Comparison of ENCODE assay signal across 2 cellular contexts in the genomic region with DNA sequence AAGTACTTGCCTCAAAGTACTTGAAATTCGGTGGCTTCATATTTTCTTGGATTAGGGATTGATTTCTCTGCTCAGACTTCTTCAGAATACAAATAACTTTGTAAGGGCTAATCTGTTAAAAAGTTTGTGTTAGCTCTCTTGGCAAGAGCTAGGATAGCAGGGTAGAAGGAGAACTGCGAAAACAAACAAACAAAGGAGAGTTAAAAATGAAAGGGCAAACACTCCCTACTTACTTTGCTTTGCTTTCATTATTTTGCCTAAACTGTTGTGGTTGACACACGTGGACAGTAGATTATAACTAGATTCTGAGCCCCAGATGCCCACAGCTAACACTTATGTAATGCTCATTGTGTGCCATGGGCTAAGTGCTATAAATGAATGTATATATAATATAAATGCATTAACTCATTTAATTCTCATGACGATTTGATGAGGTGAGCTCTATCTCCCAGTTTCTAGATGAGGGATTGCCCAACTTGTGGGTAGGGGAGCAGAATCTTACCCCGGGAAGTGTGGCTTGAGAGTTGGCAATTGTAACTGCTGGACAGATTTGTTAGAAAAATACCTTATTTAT.
TF ChIP-seq lines count a peak whose summit lies in the region.

No MANE protein-coding gene starts in this region.

TF ChIP-seq in GM23338, 12 proteins besides CTCF, POLR2A, EP300 and RAD21 (continued from another document):
- TF ChIP-seq, protein P1, sequence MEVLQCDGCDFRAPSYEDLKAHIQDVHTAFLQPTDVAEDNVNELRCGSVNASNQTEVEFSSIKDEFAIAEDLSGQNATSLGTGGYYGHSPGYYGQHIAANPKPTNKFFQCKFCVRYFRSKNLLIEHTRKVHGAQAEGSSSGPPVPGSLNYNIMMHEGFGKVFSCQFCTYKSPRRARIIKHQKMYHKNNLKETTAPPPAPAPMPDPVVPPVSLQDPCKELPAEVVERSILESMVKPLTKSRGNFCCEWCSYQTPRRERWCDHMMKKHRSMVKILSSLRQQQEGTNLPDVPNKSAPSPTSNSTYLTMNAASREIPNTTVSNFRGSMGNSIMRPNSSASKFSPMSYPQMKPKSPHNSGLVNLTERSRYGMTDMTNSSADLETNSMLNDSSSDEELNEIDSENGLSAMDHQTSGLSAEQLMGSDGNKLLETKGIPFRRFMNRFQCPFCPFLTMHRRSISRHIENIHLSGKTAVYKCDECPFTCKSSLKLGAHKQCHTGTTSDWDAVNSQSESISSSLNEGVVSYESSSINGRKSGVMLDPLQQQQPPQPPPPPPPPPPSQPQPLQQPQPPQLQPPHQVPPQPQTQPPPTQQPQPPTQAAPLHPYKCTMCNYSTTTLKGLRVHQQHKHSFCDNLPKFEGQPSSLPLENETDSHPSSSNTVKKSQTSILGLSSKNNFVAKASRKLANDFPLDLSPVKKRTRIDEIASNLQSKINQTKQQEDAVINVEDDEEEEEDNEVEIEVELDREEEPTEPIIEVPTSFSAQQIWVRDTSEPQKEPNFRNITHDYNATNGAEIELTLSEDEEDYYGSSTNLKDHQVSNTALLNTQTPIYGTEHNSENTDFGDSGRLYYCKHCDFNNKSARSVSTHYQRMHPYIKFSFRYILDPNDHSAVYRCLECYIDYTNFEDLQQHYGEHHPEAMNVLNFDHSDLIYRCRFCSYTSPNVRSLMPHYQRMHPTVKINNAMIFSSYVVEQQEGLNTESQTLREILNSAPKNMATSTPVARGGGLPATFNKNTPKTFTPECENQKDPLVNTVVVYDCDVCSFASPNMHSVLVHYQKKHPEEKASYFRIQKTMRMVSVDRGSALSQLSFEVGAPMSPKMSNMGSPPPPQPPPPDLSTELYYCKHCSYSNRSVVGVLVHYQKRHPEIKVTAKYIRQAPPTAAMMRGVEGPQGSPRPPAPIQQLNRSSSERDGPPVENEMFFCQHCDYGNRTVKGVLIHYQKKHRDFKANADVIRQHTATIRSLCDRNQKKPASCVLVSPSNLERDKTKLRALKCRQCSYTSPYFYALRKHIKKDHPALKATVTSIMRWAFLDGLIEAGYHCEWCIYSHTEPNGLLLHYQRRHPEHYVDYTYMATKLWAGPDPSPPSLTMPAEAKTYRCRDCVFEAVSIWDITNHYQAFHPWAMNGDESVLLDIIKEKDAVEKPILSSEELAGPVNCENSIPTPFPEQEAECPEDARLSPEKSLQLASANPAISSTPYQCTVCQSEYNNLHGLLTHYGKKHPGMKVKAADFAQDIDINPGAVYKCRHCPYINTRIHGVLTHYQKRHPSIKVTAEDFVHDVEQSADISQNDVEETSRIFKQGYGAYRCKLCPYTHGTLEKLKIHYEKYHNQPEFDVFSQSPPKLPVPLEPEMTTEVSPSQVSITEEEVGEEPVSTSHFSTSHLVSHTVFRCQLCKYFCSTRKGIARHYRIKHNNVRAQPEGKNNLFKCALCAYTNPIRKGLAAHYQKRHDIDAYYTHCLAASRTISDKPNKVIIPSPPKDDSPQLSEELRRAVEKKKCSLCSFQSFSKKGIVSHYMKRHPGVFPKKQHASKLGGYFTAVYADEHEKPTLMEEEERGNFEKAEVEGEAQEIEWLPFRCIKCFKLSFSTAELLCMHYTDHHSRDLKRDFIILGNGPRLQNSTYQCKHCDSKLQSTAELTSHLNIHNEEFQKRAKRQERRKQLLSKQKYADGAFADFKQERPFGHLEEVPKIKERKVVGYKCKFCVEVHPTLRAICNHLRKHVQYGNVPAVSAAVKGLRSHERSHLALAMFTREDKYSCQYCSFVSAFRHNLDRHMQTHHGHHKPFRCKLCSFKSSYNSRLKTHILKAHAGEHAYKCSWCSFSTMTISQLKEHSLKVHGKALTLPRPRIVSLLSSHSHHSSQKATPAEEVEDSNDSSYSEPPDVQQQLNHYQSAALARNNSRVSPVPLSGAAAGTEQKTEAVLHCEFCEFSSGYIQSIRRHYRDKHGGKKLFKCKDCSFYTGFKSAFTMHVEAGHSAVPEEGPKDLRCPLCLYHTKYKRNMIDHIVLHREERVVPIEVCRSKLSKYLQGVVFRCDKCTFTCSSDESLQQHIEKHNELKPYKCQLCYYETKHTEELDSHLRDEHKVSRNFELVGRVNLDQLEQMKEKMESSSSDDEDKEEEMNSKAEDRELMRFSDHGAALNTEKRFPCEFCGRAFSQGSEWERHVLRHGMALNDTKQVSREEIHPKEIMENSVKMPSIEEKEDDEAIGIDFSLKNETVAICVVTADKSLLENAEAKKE (CRISPR knock-in tag; IDR thresholded peaks at IDR 0.05) = no peak
- TF ChIP-seq, protein P2, sequence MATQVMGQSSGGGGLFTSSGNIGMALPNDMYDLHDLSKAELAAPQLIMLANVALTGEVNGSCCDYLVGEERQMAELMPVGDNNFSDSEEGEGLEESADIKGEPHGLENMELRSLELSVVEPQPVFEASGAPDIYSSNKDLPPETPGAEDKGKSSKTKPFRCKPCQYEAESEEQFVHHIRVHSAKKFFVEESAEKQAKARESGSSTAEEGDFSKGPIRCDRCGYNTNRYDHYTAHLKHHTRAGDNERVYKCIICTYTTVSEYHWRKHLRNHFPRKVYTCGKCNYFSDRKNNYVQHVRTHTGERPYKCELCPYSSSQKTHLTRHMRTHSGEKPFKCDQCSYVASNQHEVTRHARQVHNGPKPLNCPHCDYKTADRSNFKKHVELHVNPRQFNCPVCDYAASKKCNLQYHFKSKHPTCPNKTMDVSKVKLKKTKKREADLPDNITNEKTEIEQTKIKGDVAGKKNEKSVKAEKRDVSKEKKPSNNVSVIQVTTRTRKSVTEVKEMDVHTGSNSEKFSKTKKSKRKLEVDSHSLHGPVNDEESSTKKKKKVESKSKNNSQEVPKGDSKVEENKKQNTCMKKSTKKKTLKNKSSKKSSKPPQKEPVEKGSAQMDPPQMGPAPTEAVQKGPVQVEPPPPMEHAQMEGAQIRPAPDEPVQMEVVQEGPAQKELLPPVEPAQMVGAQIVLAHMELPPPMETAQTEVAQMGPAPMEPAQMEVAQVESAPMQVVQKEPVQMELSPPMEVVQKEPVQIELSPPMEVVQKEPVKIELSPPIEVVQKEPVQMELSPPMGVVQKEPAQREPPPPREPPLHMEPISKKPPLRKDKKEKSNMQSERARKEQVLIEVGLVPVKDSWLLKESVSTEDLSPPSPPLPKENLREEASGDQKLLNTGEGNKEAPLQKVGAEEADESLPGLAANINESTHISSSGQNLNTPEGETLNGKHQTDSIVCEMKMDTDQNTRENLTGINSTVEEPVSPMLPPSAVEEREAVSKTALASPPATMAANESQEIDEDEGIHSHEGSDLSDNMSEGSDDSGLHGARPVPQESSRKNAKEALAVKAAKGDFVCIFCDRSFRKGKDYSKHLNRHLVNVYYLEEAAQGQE (IDR thresholded peaks at IDR 0.05; ENCODE audit: unreplicated experiment) = no peak
- TF ChIP-seq ZNF114 (CRISPR knock-in tag; IDR thresholded peaks at IDR 0.05) (no peak), STAT1 (IDR thresholded peaks at IDR 0.05; ENCODE audit: unreplicated experiment) (no peak), EZH2 (IDR thresholded peaks at IDR 0.05; ENCODE audit: low read depth, unreplicated experiment) (no peak), EZH2phosphoT487 (IDR thresholded peaks at IDR 0.05; ENCODE audit: unreplicated experiment) (no peak), CREB1 (CRISPR knock-in tag; IDR thresholded peaks at IDR 0.05; ENCODE audit: low read depth) (no peak), POLR2AphosphoS5 (IDR thresholded peaks at IDR 0.05; ENCODE audit: low read depth) (no peak)
- TF ChIP-seq, protein P3, sequence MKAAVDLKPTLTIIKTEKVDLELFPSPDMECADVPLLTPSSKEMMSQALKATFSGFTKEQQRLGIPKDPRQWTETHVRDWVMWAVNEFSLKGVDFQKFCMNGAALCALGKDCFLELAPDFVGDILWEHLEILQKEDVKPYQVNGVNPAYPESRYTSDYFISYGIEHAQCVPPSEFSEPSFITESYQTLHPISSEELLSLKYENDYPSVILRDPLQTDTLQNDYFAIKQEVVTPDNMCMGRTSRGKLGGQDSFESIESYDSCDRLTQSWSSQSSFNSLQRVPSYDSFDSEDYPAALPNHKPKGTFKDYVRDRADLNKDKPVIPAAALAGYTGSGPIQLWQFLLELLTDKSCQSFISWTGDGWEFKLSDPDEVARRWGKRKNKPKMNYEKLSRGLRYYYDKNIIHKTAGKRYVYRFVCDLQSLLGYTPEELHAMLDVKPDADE (IDR thresholded peaks at IDR 0.05) = no peak

TF ChIP-seq in HEK293, 187 proteins besides CTCF, POLR2A, EP300 and RAD21 (continued from another document and continues in another):
- no peak for TF ChIP-seq GLIS2 (tag by site-specific recombination; IDR thresholded peaks at IDR 0.05)
- TF ChIP-seq ZNF843 (tag by site-specific recombination; IDR thresholded peaks at IDR 0.05) = peak; percentile 20; the same call in 1 of the 2 replicates
- TF ChIP-seq ZBTB20 (tag by site-specific recombination; IDR thresholded peaks at IDR 0.05) = no peak
- TF ChIP-seq, protein P4, sequence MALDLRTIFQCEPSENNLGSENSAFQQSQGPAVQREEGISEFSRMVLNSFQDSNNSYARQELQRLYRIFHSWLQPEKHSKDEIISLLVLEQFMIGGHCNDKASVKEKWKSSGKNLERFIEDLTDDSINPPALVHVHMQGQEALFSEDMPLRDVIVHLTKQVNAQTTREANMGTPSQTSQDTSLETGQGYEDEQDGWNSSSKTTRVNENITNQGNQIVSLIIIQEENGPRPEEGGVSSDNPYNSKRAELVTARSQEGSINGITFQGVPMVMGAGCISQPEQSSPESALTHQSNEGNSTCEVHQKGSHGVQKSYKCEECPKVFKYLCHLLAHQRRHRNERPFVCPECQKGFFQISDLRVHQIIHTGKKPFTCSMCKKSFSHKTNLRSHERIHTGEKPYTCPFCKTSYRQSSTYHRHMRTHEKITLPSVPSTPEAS (tag by site-specific recombination; IDR thresholded peaks at IDR 0.05) = no peak
- TF ChIP-seq, protein P5, sequence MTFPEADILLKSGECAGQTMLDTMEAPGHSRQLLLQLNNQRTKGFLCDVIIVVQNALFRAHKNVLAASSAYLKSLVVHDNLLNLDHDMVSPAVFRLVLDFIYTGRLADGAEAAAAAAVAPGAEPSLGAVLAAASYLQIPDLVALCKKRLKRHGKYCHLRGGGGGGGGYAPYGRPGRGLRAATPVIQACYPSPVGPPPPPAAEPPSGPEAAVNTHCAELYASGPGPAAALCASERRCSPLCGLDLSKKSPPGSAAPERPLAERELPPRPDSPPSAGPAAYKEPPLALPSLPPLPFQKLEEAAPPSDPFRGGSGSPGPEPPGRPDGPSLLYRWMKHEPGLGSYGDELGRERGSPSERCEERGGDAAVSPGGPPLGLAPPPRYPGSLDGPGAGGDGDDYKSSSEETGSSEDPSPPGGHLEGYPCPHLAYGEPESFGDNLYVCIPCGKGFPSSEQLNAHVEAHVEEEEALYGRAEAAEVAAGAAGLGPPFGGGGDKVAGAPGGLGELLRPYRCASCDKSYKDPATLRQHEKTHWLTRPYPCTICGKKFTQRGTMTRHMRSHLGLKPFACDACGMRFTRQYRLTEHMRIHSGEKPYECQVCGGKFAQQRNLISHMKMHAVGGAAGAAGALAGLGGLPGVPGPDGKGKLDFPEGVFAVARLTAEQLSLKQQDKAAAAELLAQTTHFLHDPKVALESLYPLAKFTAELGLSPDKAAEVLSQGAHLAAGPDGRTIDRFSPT (tag by site-specific recombination; IDR thresholded peaks at IDR 0.05) = no peak
- TF ChIP-seq, protein P6, sequence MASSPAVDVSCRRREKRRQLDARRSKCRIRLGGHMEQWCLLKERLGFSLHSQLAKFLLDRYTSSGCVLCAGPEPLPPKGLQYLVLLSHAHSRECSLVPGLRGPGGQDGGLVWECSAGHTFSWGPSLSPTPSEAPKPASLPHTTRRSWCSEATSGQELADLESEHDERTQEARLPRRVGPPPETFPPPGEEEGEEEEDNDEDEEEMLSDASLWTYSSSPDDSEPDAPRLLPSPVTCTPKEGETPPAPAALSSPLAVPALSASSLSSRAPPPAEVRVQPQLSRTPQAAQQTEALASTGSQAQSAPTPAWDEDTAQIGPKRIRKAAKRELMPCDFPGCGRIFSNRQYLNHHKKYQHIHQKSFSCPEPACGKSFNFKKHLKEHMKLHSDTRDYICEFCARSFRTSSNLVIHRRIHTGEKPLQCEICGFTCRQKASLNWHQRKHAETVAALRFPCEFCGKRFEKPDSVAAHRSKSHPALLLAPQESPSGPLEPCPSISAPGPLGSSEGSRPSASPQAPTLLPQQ (tag by site-specific recombination; IDR thresholded peaks at IDR 0.05) = no peak
- TF ChIP-seq WT1 (tag by site-specific recombination; IDR thresholded peaks at IDR 0.05) = peak; percentile 99
- no peak for TF ChIP-seq ZNF169 (tag by site-specific recombination; IDR thresholded peaks at IDR 0.05)
- TF ChIP-seq, protein P7, sequence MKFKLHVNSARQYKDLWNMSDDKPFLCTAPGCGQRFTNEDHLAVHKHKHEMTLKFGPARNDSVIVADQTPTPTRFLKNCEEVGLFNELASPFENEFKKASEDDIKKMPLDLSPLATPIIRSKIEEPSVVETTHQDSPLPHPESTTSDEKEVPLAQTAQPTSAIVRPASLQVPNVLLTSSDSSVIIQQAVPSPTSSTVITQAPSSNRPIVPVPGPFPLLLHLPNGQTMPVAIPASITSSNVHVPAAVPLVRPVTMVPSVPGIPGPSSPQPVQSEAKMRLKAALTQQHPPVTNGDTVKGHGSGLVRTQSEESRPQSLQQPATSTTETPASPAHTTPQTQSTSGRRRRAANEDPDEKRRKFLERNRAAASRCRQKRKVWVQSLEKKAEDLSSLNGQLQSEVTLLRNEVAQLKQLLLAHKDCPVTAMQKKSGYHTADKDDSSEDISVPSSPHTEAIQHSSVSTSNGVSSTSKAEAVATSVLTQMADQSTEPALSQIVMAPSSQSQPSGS (tag by site-specific recombination; IDR thresholded peaks at IDR 0.05; ENCODE audit: low read depth) = no peak
- no peak for TF ChIP-seq ZBTB21 (tag by site-specific recombination; IDR thresholded peaks at IDR 0.05)
- no peak for TF ChIP-seq SP3 (tag by site-specific recombination; IDR thresholded peaks at IDR 0.05)
- TF ChIP-seq ZNF548 (tag by site-specific recombination; IDR thresholded peaks at IDR 0.05) = no peak
- no peak for TF ChIP-seq ZBTB7A (tag by site-specific recombination; IDR thresholded peaks at IDR 0.05; ENCODE audit: low read depth)
- TF ChIP-seq IKZF3 (tag by site-specific recombination; IDR thresholded peaks at IDR 0.05) = no peak
- TF ChIP-seq ZNF354C (tag by site-specific recombination; IDR thresholded peaks at IDR 0.05; ENCODE audit: borderline replicate concordance, low read depth) = no peak
- TF ChIP-seq ZXDB (tag by site-specific recombination; IDR thresholded peaks at IDR 0.05) = 0 out of 2 replicates have a peak, but pooled peaks have one; percentile 20
- no peak for TF ChIP-seq SETDB1 (IDR thresholded peaks at IDR 0.05; ENCODE audit: insufficient read length, low read length)
- TF ChIP-seq, protein P8, sequence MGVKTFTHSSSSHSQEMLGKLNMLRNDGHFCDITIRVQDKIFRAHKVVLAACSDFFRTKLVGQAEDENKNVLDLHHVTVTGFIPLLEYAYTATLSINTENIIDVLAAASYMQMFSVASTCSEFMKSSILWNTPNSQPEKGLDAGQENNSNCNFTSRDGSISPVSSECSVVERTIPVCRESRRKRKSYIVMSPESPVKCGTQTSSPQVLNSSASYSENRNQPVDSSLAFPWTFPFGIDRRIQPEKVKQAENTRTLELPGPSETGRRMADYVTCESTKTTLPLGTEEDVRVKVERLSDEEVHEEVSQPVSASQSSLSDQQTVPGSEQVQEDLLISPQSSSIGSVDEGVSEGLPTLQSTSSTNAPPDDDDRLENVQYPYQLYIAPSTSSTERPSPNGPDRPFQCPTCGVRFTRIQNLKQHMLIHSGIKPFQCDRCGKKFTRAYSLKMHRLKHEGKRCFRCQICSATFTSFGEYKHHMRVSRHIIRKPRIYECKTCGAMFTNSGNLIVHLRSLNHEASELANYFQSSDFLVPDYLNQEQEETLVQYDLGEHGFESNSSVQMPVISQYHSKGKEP (tag by site-specific recombination; IDR thresholded peaks at IDR 0.05) = peak; percentile 31; the same call in 1 of the 2 replicates
- TF ChIP-seq ZNF10 (tag by site-specific recombination; IDR thresholded peaks at IDR 0.05) = no peak
- peak; percentile 77; the same call in 1 of the 2 replicates for TF ChIP-seq PRDM1 (tag by site-specific recombination; IDR thresholded peaks at IDR 0.05)
- peak; percentile 65 for TF ChIP-seq GLI2 (tag by site-specific recombination; IDR thresholded peaks at IDR 0.05; ENCODE audit: borderline replicate concordance, low read depth)
- TF ChIP-seq HOXC10 (CRISPR knock-in tag; IDR thresholded peaks at IDR 0.05) = no peak
